Comparison of ENCODE assay signal across 8 cellular contexts in genomic region chr10:24360286-24361127, GRCh38.
A peak's percentile ranks its signal among the peaks of the same experiment; 100 is the strongest.
DNase-seq lines count a peak whose midpoint lies in the region; ATAC-seq and TF ChIP-seq lines count a peak whose summit lies in the region.

No MANE protein-coding gene starts in this region.

- intact Hi-C loops in activated CD4-positive, alpha-beta memory T cell treated with anti-CD3 and anti-CD28 coated beads for 36 hours (cut with micrococcal nuclease) = loop anchor here (1.0 to 5.0 kb wide), 2 partner anchors 143 to 157 kb away; no protein-coding TSS in a partner anchor
- intact Hi-C loops in posterior cingulate gyrus (cut with DNase I) = no loop called here

- TF ChIP-seq CTCF in gastroesophageal sphincter (IDR thresholded peaks at IDR 0.05) = peak; percentile 48 to 67 (median 63)

- H3K27ac Mint-ChIP-seq in activated CD4-positive, alpha-beta T cell treated with anti-CD3 and anti-CD28 coated beads, Interleukin-2, amount 10 ng/mL, durations not matched to agents 7 days and 5 days = no peak overlapping the region
- H3K27ac Mint-ChIP-seq in activated CD4-positive, alpha-beta memory T cell treated with anti-CD3 and anti-CD28 coated beads for 36 hours = no peak overlapping the region

- ATAC-seq in gastroesophageal sphincter = peak; percentile 50

- H3K4me3 ChIP-seq in gastroesophageal sphincter = no peak overlapping the region

- H3K36me3 Mint-ChIP-seq in activated CD4-positive, alpha-beta T cell treated with anti-CD3 and anti-CD28 coated beads, Interleukin-2, amount 10 ng/mL, durations not matched to agents 7 days and 5 days (ENCODE audit: low read depth) = no peaks in the 10 kb centered on the region
- H3K36me3 Mint-ChIP-seq in activated CD4-positive, alpha-beta memory T cell treated with anti-CD3 and anti-CD28 coated beads for 36 hours = no peaks in the 10 kb centered on the region

- WGBS in gastroesophageal sphincter (ENCODE audit: low coverage in 1 of 2), 2 donors = 23 to 31% methylated on average over 9 to 11 of the region's 12 CpGs

- no peak overlapping the region for H3K4me3 Mint-ChIP-seq in activated CD4-positive, alpha-beta T cell treated with anti-CD3 and anti-CD28 coated beads, Interleukin-2, amount 10 ng/mL, durations not matched to agents 7 days and 5 days
- no peak overlapping the region for H3K4me3 Mint-ChIP-seq in activated CD4-positive, alpha-beta memory T cell treated with anti-CD3 and anti-CD28 coated beads for 36 hours

- no peaks in the 10 kb centered on the region for H3K9me3 Mint-ChIP-seq in activated CD4-positive, alpha-beta T cell treated with anti-CD3 and anti-CD28 coated beads, Interleukin-2, amount 10 ng/mL, durations not matched to agents 7 days and 5 days
- no peaks in the 10 kb centered on the region for H3K9me3 Mint-ChIP-seq in activated CD4-positive, alpha-beta memory T cell treated with anti-CD3 and anti-CD28 coated beads for 36 hours

- no peaks in the 10 kb centered on the region for H3K9me3 ChIP-seq in gastroesophageal sphincter

- H3K27me3 Mint-ChIP-seq in activated CD4-positive, alpha-beta T cell treated with anti-CD3 and anti-CD28 coated beads, Interleukin-2, amount 10 ng/mL, durations not matched to agents 7 days and 5 days = no peaks in the 10 kb centered on the region
- H3K27me3 Mint-ChIP-seq in activated CD4-positive, alpha-beta memory T cell treated with anti-CD3 and anti-CD28 coated beads for 36 hours = peaks cover 5% of the 10 kb centered on the region

- H3K36me3 ChIP-seq in gastroesophageal sphincter = no peaks in the 10 kb centered on the region

- H3K27ac ChIP-seq in gastroesophageal sphincter = no peak overlapping the region

- TF ChIP-seq POLR2A in gastroesophageal sphincter (IDR thresholded peaks at IDR 0.05) = no peak

- no peaks in the 10 kb centered on the region for H3K27me3 ChIP-seq in gastroesophageal sphincter

- CTCF ChIA-PET in activated CD4-positive, alpha-beta T cell treated with anti-CD3 and anti-CD28 coated beads, Interleukin-2, amount 10 ng/mL, durations not matched to agents 7 days and 5 days (lab: Charles Lee) = no interaction called here
- CTCF ChIA-PET in HEK293T (lab: Yijun Ruan, JAX) = interaction anchor here (0.7 kb wide), 1 partner anchor 122 kb away, joined by 3 read pairs; no protein-coding TSS in a partner anchor
- CTCF ChIA-PET in activated CD4-positive, alpha-beta memory T cell treated with anti-CD3 and anti-CD28 coated beads for 36 hours (lab: Charles Lee) = interaction anchor here (1.0 to 1.7 kb wide), 5 partner anchors 8 to 1202 kb away, joined by 3 to 6 read pairs (median 4); no protein-coding TSS in a partner anchor

- TF ChIP-seq EP300 in gastroesophageal sphincter (IDR thresholded peaks at IDR 0.05) = no peak

- H3K4me1 ChIP-seq in gastroesophageal sphincter = no peaks in the 10 kb centered on the region

- POLR2A ChIA-PET in activated CD4-positive, alpha-beta T cell treated with anti-CD3 and anti-CD28 coated beads, Interleukin-2, amount 10 ng/mL, durations not matched to agents 7 days and 5 days (lab: Charles Lee) = no interaction called here
- POLR2A ChIA-PET in HEK293T (lab: Yijun Ruan, JAX) = no interaction called here
- POLR2A ChIA-PET in activated CD4-positive, alpha-beta memory T cell treated with anti-CD3 and anti-CD28 coated beads for 36 hours (lab: Charles Lee) = no interaction called here

- H3K4me1 Mint-ChIP-seq in activated CD4-positive, alpha-beta T cell treated with anti-CD3 and anti-CD28 coated beads, Interleukin-2, amount 10 ng/mL, durations not matched to agents 7 days and 5 days = no peaks in the 10 kb centered on the region
- no peaks in the 10 kb centered on the region for H3K4me1 Mint-ChIP-seq in activated CD4-positive, alpha-beta memory T cell treated with anti-CD3 and anti-CD28 coated beads for 36 hours (ENCODE audit: low read depth)

- peak; percentile 37 for DNase-seq in activated CD4-positive, alpha-beta T cell treated with anti-CD3 and anti-CD28 coated beads, Interleukin-2, amount 10 ng/mL, durations not matched to agents 7 days and 5 days
- no peak for DNase-seq in activated CD4-positive, alpha-beta T cell treated with anti-CD3 and anti-CD28 coated beads, Interleukin-2, amount 50 U/mL, for 1 hour
- peak; percentile 60 for DNase-seq in HEK293T (ENCODE audit: extremely low spot score)
- peak; percentile 37 for DNase-seq in NCI-H1048 (lab: John Stamatoyannopoulos, UW)
- DNase-seq in activated CD4-positive, alpha-beta memory T cell treated with anti-CD3 and anti-CD28 coated beads for 36 hours = peak; percentile 61
- DNase-seq in posterior cingulate gyrus = peak in 7 of 10 donors; percentile 24 to 92 (median 69)
- DNase-seq in effector CD4-positive, alpha-beta T cell = no peak

TF ChIP-seq in HEK293T, 16 proteins besides CTCF, POLR2A, EP300 and RAD21:
- no peak for TF ChIP-seq SUZ12 (IDR thresholded peaks at IDR 0.05)
- no peak for TF ChIP-seq L3MBTL2 (conservative IDR thresholded peaks at IDR 0.05)
- TF ChIP-seq FOXK2 (IDR thresholded peaks at IDR 0.05) = no peak
- TF ChIP-seq ELF4 (IDR thresholded peaks at IDR 0.05) = no peak
- no peak for TF ChIP-seq ARNT (IDR thresholded peaks at IDR 0.05)

Comparison
In these comparisons a context has a peak if more than half of its experiments do, and no peak if none do; other contexts are left out.
1. DNase-seq: peak in activated CD4-positive, alpha-beta T cell treated with anti-CD3 and anti-CD28 coated beads, Interleukin-2, amount 10 ng/mL, durations not matched to agents 7 days and 5 days (single experiment), HEK293T (single experiment), NCI-H1048 (single experiment), activated CD4-positive, alpha-beta memory T cell treated with anti-CD3 and anti-CD28 coated beads for 36 hours (single experiment) and posterior cingulate gyrus (7 of 10); none in activated CD4-positive, alpha-beta T cell treated with anti-CD3 and anti-CD28 coated beads, Interleukin-2, amount 50 U/mL, for 1 hour (single experiment) and effector CD4-positive, alpha-beta T cell (single experiment).